ENCODE assay signal across 1 cellular context in the genomic region with DNA sequence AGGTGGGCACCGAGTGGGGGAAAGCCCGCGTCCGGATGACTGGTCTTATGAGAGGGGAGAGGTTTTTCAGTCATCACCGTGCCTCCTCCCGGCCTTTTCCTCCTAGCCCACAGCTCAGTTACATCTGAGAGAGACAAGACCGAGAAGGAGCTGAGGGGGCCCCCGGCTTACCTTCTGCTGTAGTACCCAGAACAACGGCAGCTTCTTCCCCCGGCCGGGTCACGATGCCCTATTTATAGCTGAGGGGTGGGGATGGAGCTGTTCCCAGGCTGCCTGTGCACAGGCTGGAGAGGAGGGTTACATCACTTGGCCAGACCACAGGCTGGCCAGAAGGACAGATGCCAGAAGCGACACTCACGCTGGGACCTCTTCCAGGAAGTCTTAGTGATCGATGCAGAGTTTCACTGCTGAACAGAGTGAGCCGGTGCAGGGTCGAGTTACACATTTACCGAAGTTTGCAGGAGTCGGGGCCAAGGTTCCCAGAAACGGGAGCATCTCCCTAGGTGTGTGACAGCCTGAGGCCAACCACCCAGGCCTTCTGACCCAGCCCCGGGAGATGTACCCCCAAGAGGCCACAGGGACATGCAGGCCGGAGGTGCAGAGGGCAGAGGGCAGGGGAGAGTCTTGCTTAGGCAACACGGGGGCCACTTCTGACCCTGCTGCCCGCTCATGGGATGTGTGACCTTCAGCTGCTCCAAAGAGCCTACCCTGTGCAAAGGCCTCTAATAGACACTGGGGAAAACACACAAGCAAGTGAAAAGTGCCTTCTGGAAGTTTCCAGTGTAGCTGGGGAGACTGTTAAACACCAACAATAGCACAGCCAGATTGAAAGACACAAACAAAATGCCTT.
TF ChIP-seq lines count a peak whose summit lies in the region.

A gene (minus strand): TSS at position 208 of the 850 bp plus-strand sequence. CDS start 3,299 bp downstream, outside the sequence.

TF ChIP-seq in HepG2, 621 proteins besides CTCF, POLR2A, EP300 and RAD21 (continued from another document and continues in another):
- TF ChIP-seq SRY (CRISPR knock-in tag; IDR thresholded peaks at IDR 0.05): no peak
- no peak for TF ChIP-seq GABPA (IDR thresholded peaks at IDR 0.05; ENCODE audit: low read depth, low read length)
- peak; percentile 79 for TF ChIP-seq GABPA (CRISPR knock-in tag; IDR thresholded peaks at IDR 0.05; ENCODE audit: low read depth)
- 0 out of 2 replicates have a peak, but pooled peaks have one; percentile 63 for TF ChIP-seq ZNF136 (CRISPR knock-in tag; IDR thresholded peaks at IDR 0.05; ENCODE audit: low read depth)
- TF ChIP-seq ELF4 (CRISPR knock-in tag; IDR thresholded peaks at IDR 0.05; ENCODE audit: borderline replicate concordance): no peak
- no peak for TF ChIP-seq HDAC6 (IDR thresholded peaks at IDR 0.05; ENCODE audit: low read depth, low read length)
- TF ChIP-seq BHLHE40 (IDR thresholded peaks at IDR 0.05; ENCODE audit: low read length): no peak; the same call in 1 of the 2 replicates
- TF ChIP-seq JUND (CRISPR knock-in tag; IDR thresholded peaks at IDR 0.05): peak; percentile 80
- TF ChIP-seq ZFP36 (IDR thresholded peaks at IDR 0.05; ENCODE audit: borderline replicate concordance, low read depth, low read length, partially characterized antibody): no peak
- TF ChIP-seq SSRP1 (CRISPR knock-in tag; IDR thresholded peaks at IDR 0.05): no peak
- TF ChIP-seq TMF1 (CRISPR knock-in tag; IDR thresholded peaks at IDR 0.05; ENCODE audit: low read depth): peak; percentile 63
- no peak for TF ChIP-seq RFX1 (IDR thresholded peaks at IDR 0.05)
- TF ChIP-seq, protein P1, sequence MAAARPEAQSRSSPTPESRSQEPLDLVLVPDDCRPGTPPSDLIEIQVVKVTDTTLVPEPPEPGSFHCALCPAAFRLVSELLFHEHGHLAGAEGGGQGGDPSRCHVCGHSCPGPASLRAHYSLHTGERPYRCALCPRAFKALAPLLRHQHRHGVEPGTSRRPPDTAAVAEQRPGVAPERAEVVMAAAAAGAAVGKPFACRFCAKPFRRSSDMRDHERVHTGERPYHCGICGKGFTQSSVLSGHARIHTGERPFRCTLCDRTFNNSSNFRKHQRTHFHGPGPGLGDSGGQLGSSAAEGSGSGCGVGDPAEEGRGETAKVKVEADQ (CRISPR knock-in tag; IDR thresholded peaks at IDR 0.05; ENCODE audit: borderline replicate concordance): peak; percentile 41; the same call in 1 of the 2 replicates
- TF ChIP-seq ZNF724P (CRISPR knock-in tag; IDR thresholded peaks at IDR 0.05; ENCODE audit: borderline replicate concordance): peak; percentile 86
- no peak for TF ChIP-seq HOXA7 (CRISPR knock-in tag; IDR thresholded peaks at IDR 0.05)
- no peak for TF ChIP-seq ZBTB8A (CRISPR knock-in tag; IDR thresholded peaks at IDR 0.05; ENCODE audit: borderline replicate concordance, low read depth)
- peak; percentile 90 for TF ChIP-seq ASH2L (IDR thresholded peaks at IDR 0.05; ENCODE audit: insufficient read length, low read depth, low read length)
- TF ChIP-seq ZNF709 (CRISPR knock-in tag; IDR thresholded peaks at IDR 0.05): peak; percentile 35
- TF ChIP-seq NBN (conservative IDR thresholded peaks at IDR 0.05): no peak
- peak; percentile 92; the same call in 1 of the 2 replicates for TF ChIP-seq ZNF558 (CRISPR knock-in tag; IDR thresholded peaks at IDR 0.05; ENCODE audit: borderline replicate concordance)
- peak; percentile 89 for TF ChIP-seq ZNF235 (CRISPR knock-in tag; IDR thresholded peaks at IDR 0.05; ENCODE audit: borderline replicate concordance)
- no peak for TF ChIP-seq RAD51 (IDR thresholded peaks at IDR 0.05; ENCODE audit: borderline replicate concordance)
- TF ChIP-seq ZNF773 (CRISPR knock-in tag; IDR thresholded peaks at IDR 0.05; ENCODE audit: borderline replicate concordance): 0 out of 2 replicates have a peak, but pooled peaks have one; percentile 56
- no peak for TF ChIP-seq ZNF10 (CRISPR knock-in tag; IDR thresholded peaks at IDR 0.05; ENCODE audit: borderline replicate concordance, low read depth)
- peak; percentile 74 for TF ChIP-seq ZKSCAN1 (IDR thresholded peaks at IDR 0.05; ENCODE audit: low read length)
- peak; percentile 93; the same call in 1 of the 2 replicates for TF ChIP-seq ZMYM2 (CRISPR knock-in tag; IDR thresholded peaks at IDR 0.05)
- TF ChIP-seq, protein P2, sequence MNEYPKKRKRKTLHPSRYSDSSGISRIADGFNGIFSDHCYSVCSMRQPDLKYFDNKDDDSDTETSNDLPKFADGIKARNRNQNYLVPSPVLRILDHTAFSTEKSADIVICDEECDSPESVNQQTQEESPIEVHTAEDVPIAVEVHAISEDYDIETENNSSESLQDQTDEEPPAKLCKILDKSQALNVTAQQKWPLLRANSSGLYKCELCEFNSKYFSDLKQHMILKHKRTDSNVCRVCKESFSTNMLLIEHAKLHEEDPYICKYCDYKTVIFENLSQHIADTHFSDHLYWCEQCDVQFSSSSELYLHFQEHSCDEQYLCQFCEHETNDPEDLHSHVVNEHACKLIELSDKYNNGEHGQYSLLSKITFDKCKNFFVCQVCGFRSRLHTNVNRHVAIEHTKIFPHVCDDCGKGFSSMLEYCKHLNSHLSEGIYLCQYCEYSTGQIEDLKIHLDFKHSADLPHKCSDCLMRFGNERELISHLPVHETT (CRISPR knock-in tag; conservative IDR thresholded peaks at IDR 0.05): peak; percentile 91
- no peak for TF ChIP-seq HMGA1 (CRISPR knock-in tag; conservative IDR thresholded peaks at IDR 0.05)
- TF ChIP-seq ZNF644 (CRISPR knock-in tag; IDR thresholded peaks at IDR 0.05; ENCODE audit: low read depth): peak; percentile 66
- TF ChIP-seq ZNF780A (CRISPR knock-in tag; IDR thresholded peaks at IDR 0.05): peak; percentile 26; the same call in 1 of the 2 replicates
- TF ChIP-seq ZNF224 (CRISPR knock-in tag; IDR thresholded peaks at IDR 0.05): peak; percentile 97
- peak; percentile 69 for TF ChIP-seq SP5 (CRISPR knock-in tag; IDR thresholded peaks at IDR 0.05; ENCODE audit: borderline replicate concordance, low read depth)
- peak; percentile 92 for TF ChIP-seq HOXA3 (CRISPR knock-in tag; IDR thresholded peaks at IDR 0.05)
- TF ChIP-seq U2AF2 (IDR thresholded peaks at IDR 0.05; ENCODE audit: low read depth, low read length): no peak
- TF ChIP-seq, protein P3, sequence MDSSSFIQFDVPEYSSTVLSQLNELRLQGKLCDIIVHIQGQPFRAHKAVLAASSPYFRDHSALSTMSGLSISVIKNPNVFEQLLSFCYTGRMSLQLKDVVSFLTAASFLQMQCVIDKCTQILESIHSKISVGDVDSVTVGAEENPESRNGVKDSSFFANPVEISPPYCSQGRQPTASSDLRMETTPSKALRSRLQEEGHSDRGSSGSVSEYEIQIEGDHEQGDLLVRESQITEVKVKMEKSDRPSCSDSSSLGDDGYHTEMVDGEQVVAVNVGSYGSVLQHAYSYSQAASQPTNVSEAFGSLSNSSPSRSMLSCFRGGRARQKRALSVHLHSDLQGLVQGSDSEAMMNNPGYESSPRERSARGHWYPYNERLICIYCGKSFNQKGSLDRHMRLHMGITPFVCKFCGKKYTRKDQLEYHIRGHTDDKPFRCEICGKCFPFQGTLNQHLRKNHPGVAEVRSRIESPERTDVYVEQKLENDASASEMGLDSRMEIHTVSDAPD (CRISPR knock-in tag; IDR thresholded peaks at IDR 0.05): no peak; the same call in 1 of the 2 replicates
- TF ChIP-seq, protein P4, sequence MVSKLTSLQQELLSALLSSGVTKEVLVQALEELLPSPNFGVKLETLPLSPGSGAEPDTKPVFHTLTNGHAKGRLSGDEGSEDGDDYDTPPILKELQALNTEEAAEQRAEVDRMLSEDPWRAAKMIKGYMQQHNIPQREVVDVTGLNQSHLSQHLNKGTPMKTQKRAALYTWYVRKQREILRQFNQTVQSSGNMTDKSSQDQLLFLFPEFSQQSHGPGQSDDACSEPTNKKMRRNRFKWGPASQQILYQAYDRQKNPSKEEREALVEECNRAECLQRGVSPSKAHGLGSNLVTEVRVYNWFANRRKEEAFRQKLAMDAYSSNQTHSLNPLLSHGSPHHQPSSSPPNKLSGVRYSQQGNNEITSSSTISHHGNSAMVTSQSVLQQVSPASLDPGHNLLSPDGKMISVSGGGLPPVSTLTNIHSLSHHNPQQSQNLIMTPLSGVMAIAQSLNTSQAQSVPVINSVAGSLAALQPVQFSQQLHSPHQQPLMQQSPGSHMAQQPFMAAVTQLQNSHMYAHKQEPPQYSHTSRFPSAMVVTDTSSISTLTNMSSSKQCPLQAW (CRISPR knock-in tag; IDR thresholded peaks at IDR 0.05): peak; percentile 96
- no peak; the same call in 1 of the 2 replicates for TF ChIP-seq ZNF274 (CRISPR knock-in tag; IDR thresholded peaks at IDR 0.05)
- TF ChIP-seq ADNP (CRISPR knock-in tag; IDR thresholded peaks at IDR 0.05): no peak
- TF ChIP-seq, protein P5, sequence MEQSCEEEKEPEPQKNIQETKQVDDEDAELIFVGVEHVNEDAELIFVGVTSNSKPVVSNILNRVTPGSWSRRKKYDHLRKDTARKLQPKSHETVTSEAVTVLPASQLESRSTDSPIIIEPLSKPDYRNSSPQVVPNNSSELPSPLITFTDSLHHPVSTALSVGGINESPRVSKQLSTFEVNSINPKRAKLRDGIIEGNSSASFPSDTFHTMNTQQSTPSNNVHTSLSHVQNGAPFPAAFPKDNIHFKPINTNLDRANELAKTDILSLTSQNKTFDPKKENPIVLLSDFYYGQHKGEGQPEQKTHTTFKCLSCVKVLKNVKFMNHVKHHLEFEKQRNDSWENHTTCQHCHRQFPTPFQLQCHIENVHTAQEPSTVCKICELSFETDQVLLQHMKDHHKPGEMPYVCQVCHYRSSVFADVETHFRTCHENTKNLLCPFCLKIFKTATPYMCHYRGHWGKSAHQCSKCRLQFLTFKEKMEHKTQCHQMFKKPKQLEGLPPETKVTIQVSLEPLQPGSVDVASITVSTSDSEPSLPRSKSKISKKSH (CRISPR knock-in tag; IDR thresholded peaks at IDR 0.05; ENCODE audit: borderline replicate concordance): peak; percentile 89; the same call in 1 of the 2 replicates
- TF ChIP-seq, protein P6, sequence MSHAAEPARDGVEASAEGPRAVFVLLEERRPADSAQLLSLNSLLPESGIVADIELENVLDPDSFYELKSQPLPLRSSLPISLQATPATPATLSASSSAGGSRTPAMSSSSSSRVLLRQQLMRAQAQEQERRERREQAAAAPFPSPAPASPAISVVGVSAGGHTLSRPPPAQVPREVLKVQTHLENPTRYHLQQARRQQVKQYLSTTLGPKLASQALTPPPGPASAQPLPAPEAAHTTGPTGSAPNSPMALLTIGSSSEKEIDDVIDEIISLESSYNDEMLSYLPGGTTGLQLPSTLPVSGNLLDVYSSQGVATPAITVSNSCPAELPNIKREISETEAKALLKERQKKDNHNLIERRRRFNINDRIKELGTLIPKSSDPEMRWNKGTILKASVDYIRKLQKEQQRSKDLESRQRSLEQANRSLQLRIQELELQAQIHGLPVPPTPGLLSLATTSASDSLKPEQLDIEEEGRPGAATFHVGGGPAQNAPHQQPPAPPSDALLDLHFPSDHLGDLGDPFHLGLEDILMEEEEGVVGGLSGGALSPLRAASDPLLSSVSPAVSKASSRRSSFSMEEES (CRISPR knock-in tag; IDR thresholded peaks at IDR 0.05): peak; percentile 90
- TF ChIP-seq NAIF1 (CRISPR knock-in tag; IDR thresholded peaks at IDR 0.05; ENCODE audit: borderline replicate concordance): peak; percentile 70
- TF ChIP-seq, protein P7, sequence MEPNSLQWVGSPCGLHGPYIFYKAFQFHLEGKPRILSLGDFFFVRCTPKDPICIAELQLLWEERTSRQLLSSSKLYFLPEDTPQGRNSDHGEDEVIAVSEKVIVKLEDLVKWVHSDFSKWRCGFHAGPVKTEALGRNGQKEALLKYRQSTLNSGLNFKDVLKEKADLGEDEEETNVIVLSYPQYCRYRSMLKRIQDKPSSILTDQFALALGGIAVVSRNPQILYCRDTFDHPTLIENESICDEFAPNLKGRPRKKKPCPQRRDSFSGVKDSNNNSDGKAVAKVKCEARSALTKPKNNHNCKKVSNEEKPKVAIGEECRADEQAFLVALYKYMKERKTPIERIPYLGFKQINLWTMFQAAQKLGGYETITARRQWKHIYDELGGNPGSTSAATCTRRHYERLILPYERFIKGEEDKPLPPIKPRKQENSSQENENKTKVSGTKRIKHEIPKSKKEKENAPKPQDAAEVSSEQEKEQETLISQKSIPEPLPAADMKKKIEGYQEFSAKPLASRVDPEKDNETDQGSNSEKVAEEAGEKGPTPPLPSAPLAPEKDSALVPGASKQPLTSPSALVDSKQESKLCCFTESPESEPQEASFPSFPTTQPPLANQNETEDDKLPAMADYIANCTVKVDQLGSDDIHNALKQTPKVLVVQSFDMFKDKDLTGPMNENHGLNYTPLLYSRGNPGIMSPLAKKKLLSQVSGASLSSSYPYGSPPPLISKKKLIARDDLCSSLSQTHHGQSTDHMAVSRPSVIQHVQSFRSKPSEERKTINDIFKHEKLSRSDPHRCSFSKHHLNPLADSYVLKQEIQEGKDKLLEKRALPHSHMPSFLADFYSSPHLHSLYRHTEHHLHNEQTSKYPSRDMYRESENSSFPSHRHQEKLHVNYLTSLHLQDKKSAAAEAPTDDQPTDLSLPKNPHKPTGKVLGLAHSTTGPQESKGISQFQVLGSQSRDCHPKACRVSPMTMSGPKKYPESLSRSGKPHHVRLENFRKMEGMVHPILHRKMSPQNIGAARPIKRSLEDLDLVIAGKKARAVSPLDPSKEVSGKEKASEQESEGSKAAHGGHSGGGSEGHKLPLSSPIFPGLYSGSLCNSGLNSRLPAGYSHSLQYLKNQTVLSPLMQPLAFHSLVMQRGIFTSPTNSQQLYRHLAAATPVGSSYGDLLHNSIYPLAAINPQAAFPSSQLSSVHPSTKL (CRISPR knock-in tag; IDR thresholded peaks at IDR 0.05): peak; percentile 97
- TF ChIP-seq ZNF251 (CRISPR knock-in tag; IDR thresholded peaks at IDR 0.05): no peak; the same call in 1 of the 2 replicates
- TF ChIP-seq, protein P8, sequence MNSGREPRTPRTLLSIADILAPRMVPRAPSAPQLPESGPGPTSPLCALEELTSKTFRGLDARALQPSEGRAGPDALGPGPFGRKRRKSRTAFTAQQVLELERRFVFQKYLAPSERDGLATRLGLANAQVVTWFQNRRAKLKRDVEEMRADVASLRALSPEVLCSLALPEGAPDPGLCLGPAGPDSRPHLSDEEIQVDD (CRISPR knock-in tag; IDR thresholded peaks at IDR 0.05; ENCODE audit: borderline replicate concordance): no peak
- TF ChIP-seq, protein P9, sequence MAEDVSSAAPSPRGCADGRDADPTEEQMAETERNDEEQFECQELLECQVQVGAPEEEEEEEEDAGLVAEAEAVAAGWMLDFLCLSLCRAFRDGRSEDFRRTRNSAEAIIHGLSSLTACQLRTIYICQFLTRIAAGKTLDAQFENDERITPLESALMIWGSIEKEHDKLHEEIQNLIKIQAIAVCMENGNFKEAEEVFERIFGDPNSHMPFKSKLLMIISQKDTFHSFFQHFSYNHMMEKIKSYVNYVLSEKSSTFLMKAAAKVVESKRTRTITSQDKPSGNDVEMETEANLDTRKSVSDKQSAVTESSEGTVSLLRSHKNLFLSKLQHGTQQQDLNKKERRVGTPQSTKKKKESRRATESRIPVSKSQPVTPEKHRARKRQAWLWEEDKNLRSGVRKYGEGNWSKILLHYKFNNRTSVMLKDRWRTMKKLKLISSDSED (CRISPR knock-in tag; IDR thresholded peaks at IDR 0.05): 0 out of 2 replicates have a peak, but pooled peaks have one; percentile 58
- peak; percentile 85 for TF ChIP-seq SOX5 (CRISPR knock-in tag; IDR thresholded peaks at IDR 0.05; ENCODE audit: borderline replicate concordance)
- peak; percentile 82; the same call in 1 of the 2 replicates for TF ChIP-seq KDM2A (CRISPR knock-in tag; IDR thresholded peaks at IDR 0.05; ENCODE audit: borderline replicate concordance, low read depth)
- peak; percentile 54; the same call in 1 of the 2 replicates for TF ChIP-seq SOX13 (IDR thresholded peaks at IDR 0.05)
- peak in 1 of 2 experiments; percentile 89; a peak in 2 of 4 replicates for TF ChIP-seq SOX13 (CRISPR knock-in tag; conservative IDR thresholded peaks at IDR 0.05 in 1 of 2, IDR thresholded peaks at IDR 0.05 in 1 of 2)
- TF ChIP-seq SIN3A (IDR thresholded peaks at IDR 0.05; ENCODE audit: borderline replicate concordance, low read depth, low read length): peak; percentile 69
- peak; percentile 89 for TF ChIP-seq SKI (IDR thresholded peaks at IDR 0.05; ENCODE audit: partially characterized antibody)
